In the genomic region with DNA sequence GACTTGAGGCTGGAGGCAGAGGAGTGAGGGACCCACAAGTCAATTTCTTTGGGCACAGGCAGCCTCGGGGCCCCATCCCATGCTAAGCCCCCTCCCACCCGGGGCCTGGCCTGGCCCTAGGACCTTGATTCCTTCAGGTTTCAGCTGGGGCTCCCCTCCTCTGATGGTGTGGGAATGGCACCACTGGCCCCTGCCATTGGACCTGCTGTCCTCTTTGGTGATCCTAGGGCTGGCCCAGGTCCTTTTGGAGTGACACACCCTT, we compare ENCODE assay signal across 17 cellular contexts.
"Had no signal": no experiment of that assay in that cellular context is flagged by ENCODE, and none has a peak within 500 bp of the region (broad histone marks: within the 10 kb centered on the region; RNA-seq: fewer than 3 reads in every experiment).

No MANE protein-coding gene starts in this region.

- H3K9me3 ChIP-seq: esophagus squamous epithelium, right atrium auricular region, stomach, testis had no signal

- H3K27me3 Mint-ChIP-seq: activated CD4-positive, alpha-beta memory T cell treated with anti-CD3 and anti-CD28 coated beads, Interleukin-2, amount 10 ng/mL, durations not matched to agents 7 days and 5 days; activated CD8-positive, alpha-beta memory T cell treated with anti-CD3 and anti-CD28 coated beads, Interleukin-2, amount 10 ng/mL, durations not matched to agents 7 days and 5 days; activated naive CD8-positive, alpha-beta T cell; effector memory CD8-positive, alpha-beta T cell; progenitor cell of endocrine pancreas; type B pancreatic cell had no signal

- H3K36me3 Mint-ChIP-seq: activated CD8-positive, alpha-beta memory T cell treated with anti-CD3 and anti-CD28 coated beads, Interleukin-2, amount 10 ng/mL, durations not matched to agents 7 days and 5 days had no signal

- H3K4me3 Mint-ChIP-seq: activated CD4-positive, alpha-beta memory T cell treated with anti-CD3 and anti-CD28 coated beads, Interleukin-2, amount 10 ng/mL, durations not matched to agents 7 days and 5 days; activated CD8-positive, alpha-beta memory T cell treated with anti-CD3 and anti-CD28 coated beads, Interleukin-2, amount 10 ng/mL, durations not matched to agents 7 days and 5 days; activated naive CD8-positive, alpha-beta T cell; effector memory CD8-positive, alpha-beta T cell; type B pancreatic cell had no signal

- H3K9me3 Mint-ChIP-seq: activated CD4-positive, alpha-beta memory T cell treated with anti-CD3 and anti-CD28 coated beads, Interleukin-2, amount 10 ng/mL, durations not matched to agents 7 days and 5 days; effector memory CD8-positive, alpha-beta T cell; type B pancreatic cell had no signal

- ATAC-seq: activated CD8-positive, alpha-beta memory T cell treated with anti-CD3 and anti-CD28 coated beads, Interleukin-2, amount 10 ng/mL, durations not matched to agents 7 days and 5 days; effector memory CD8-positive, alpha-beta T cell had no signal

- FAIRE-seq: islet of Langerhans had no signal

- H3K27me3 ChIP-seq: cardiac muscle cell, esophagus squamous epithelium, right atrium auricular region, stomach, testis had no signal

- H3K4me3 ChIP-seq: cardiac muscle cell, esophagus squamous epithelium, right atrium auricular region, stomach, testis had no signal

- H3K36me3 ChIP-seq: cardiac muscle cell, right atrium auricular region had no signal

- DNase-seq: activated CD4-positive, alpha-beta memory T cell treated with anti-CD3 and anti-CD28 coated beads, Interleukin-2, amount 10 ng/mL, durations not matched to agents 7 days and 5 days; activated CD4-positive, alpha-beta T cell treated with anti-CD3 and anti-CD28 coated beads for 48 hours; activated CD4-positive, CD25-positive, alpha-beta regulatory T cell; activated CD8-positive, alpha-beta memory T cell treated with anti-CD3 and anti-CD28 coated beads, Interleukin-2, amount 10 ng/mL, durations not matched to agents 7 days and 5 days; amniotic stem cell; effector memory CD8-positive, alpha-beta T cell; esophagus squamous epithelium; stomach; T-helper 1 cell; T-helper 9 cell; testis had no signal

- H3K27ac ChIP-seq: cardiac muscle cell, esophagus squamous epithelium, right atrium auricular region, testis had no signal

- H3K27ac Mint-ChIP-seq: activated CD4-positive, alpha-beta memory T cell treated with anti-CD3 and anti-CD28 coated beads, Interleukin-2, amount 10 ng/mL, durations not matched to agents 7 days and 5 days; activated CD8-positive, alpha-beta memory T cell treated with anti-CD3 and anti-CD28 coated beads, Interleukin-2, amount 10 ng/mL, durations not matched to agents 7 days and 5 days; activated naive CD8-positive, alpha-beta T cell; progenitor cell of endocrine pancreas; type B pancreatic cell had no signal
